In genomic region chr11:4074266-4074665, GRCh38 we compare ENCODE assay signal across 23 cellular contexts.
"Had no signal": no experiment of that assay in that cellular context is flagged by ENCODE, and none has a peak within 500 bp of the region (broad histone marks: within the 10 kb centered on the region; RNA-seq: fewer than 3 reads in every experiment).

No MANE protein-coding gene starts in this region.

- H3K4me3 Mint-ChIP-seq: activated CD4-positive, alpha-beta memory T cell treated with anti-CD3 and anti-CD28 coated beads, Interleukin-2, amount 10 ng/mL, durations not matched to agents 7 days and 5 days; effector memory CD8-positive, alpha-beta T cell; memory B cell; natural killer cell; stimulated activated naive B cell treated with anti-CD40 and anti-IgM and Interleukin-4, amounts not matched to agents 10 μg/mL and 1 μg/mL and 100 μg/mL, for 72 hours; T-helper 1 cell treated with Interleukin-12 subunit alpha and Interleukin-12 subunit beta and Interleukin-4 antibody, amounts not matched to agents 30 μg/mL and 1 μg/mL, for 36 hours; WTC11 had no signal

- DNase-seq: activated CD4-positive, alpha-beta memory T cell treated with anti-CD3 and anti-CD28 coated beads, Interleukin-2, amount 10 ng/mL, durations not matched to agents 7 days and 5 days; activated CD4-positive, alpha-beta T cell treated with anti-CD3 and anti-CD28 coated beads for 4 hours; activated CD8-positive, alpha-beta memory T cell treated with anti-CD3 and anti-CD28 coated beads, Interleukin-2, amount 50 U/mL, for 4 hours; activated naive CD4-positive, alpha-beta T cell; amniotic stem cell; brain microvascular endothelial cell; dermis blood vessel endothelial cell; effector memory CD8-positive, alpha-beta T cell; kidney; left lung; natural killer cell; stimulated activated CD4-positive, alpha-beta T cell treated with anti-CD3 and anti-CD28 coated beads, Interleukin-15, amount 100 ng/mL, for 24 hours; stimulated activated CD4-positive, alpha-beta T cell treated with anti-CD3 and anti-CD28 coated beads, Interleukin-4, amount 100 ng/mL, for 1 hour; stimulated activated naive B cell treated with anti-CD40 and anti-IgM and Interleukin-4, amounts not matched to agents 10 μg/mL and 1 μg/mL and 100 μg/mL, for 72 hours; thyroid gland had no signal

- H3K27me3 Mint-ChIP-seq: activated CD4-positive, alpha-beta memory T cell treated with anti-CD3 and anti-CD28 coated beads, Interleukin-2, amount 10 ng/mL, durations not matched to agents 7 days and 5 days; effector memory CD8-positive, alpha-beta T cell; memory B cell; stimulated activated naive B cell treated with anti-CD40 and anti-IgM and Interleukin-4, amounts not matched to agents 10 μg/mL and 1 μg/mL and 100 μg/mL, for 72 hours had no signal

- H3K9me3 Mint-ChIP-seq: activated CD4-positive, alpha-beta memory T cell treated with anti-CD3 and anti-CD28 coated beads, Interleukin-2, amount 10 ng/mL, durations not matched to agents 7 days and 5 days; effector memory CD8-positive, alpha-beta T cell; memory B cell; natural killer cell; stimulated activated naive B cell treated with anti-CD40 and anti-IgM and Interleukin-4, amounts not matched to agents 10 μg/mL and 1 μg/mL and 100 μg/mL, for 72 hours; T-helper 1 cell treated with Interleukin-12 subunit alpha and Interleukin-12 subunit beta and Interleukin-4 antibody, amounts not matched to agents 30 μg/mL and 1 μg/mL, for 36 hours; WTC11 had no signal

- H3K36me3 ChIP-seq: brain microvascular endothelial cell, right atrium auricular region had no signal

- ATAC-seq: effector memory CD8-positive, alpha-beta T cell; left lung; natural killer cell; stimulated activated naive B cell treated with anti-CD40 and anti-IgM and Interleukin-4, amounts not matched to agents 10 μg/mL and 1 μg/mL and 100 μg/mL, for 72 hours; WTC11 had no signal

- H3K27ac ChIP-seq: brain microvascular endothelial cell, hepatocyte, left lung, neutrophil, right atrium auricular region, skin epidermis, thyroid gland, vagina had no signal

- H3K9me3 ChIP-seq: left lung, neutrophil, right atrium auricular region, thyroid gland, vagina had no signal

- H3K36me3 Mint-ChIP-seq: natural killer cell, WTC11 had no signal

- FAIRE-seq: kidney had no signal

- H3K4me3 ChIP-seq: hepatocyte, left lung, right atrium auricular region, skin epidermis, thyroid gland, vagina had no signal

- H3K27me3 ChIP-seq: brain microvascular endothelial cell, hepatocyte, left lung, neutrophil, right atrium auricular region, thyroid gland, vagina had no signal

- H3K4me1 Mint-ChIP-seq: WTC11 had no signal

- H3K27ac Mint-ChIP-seq: activated CD4-positive, alpha-beta memory T cell treated with anti-CD3 and anti-CD28 coated beads, Interleukin-2, amount 10 ng/mL, durations not matched to agents 7 days and 5 days; memory B cell; stimulated activated naive B cell treated with anti-CD40 and anti-IgM and Interleukin-4, amounts not matched to agents 10 μg/mL and 1 μg/mL and 100 μg/mL, for 72 hours; WTC11 had no signal
